8 cellular contexts compared by ENCODE assay signal in genomic region chr6:30672445-30673253, GRCh38. TPM values are rescaled to one million over a fixed set of nuclear protein-coding genes. Genes with fewer than 3 reads are reported as not detected.
A peak's percentile ranks its signal among the peaks of the same experiment; 100 is the strongest.
DNase-seq lines count a peak whose midpoint lies in the region; ATAC-seq, FAIRE-seq and TF ChIP-seq lines count a peak whose summit lies in the region.

Gene DHX16, minus strand, starts transcription at chr6:30673006. Its CDS starts 165 bp downstream, at chr6:30672841.

- no peak for FAIRE-seq in urothelium cell line (lab: Jason Lieb, UNC)

- DNase-seq in NCI-H1694 (lab: John Stamatoyannopoulos, UW) (peak; percentile 84), T-helper 2 cell (peak; percentile 65 to 94 (median 82)), right atrium auricular region (ENCODE audit: low spot score) (peak; percentile 97), psoas muscle (peak; percentile 97), urothelium cell line (ENCODE audit: low spot score) (peak; percentile 92)

- peak within 1 kb of the TSS; percentile 85 to 92 for H3K4me3 ChIP-seq in right atrium auricular region
- peak within 1 kb of the TSS; percentile 97 for H3K4me3 ChIP-seq in psoas muscle

- H3K4me1 ChIP-seq in right atrium auricular region (peaks cover 0 to 20% of the 10 kb centered on the region in 2 donors), psoas muscle (peaks cover 13% of the 10 kb centered on the region)

- peak; percentile 82 for ATAC-seq in HG02798 (IDR thresholded peaks at IDR 0.05; ENCODE audit: poor library complexity, unreplicated experiment)
- peak; percentile 88 to 94 (median 90) for ATAC-seq in psoas muscle

- H3K9me3 ChIP-seq in right atrium auricular region (no peaks in the 10 kb centered on the region), psoas muscle (no peaks in the 10 kb centered on the region)

- intact Hi-C loops in psoas muscle (cut with DNase I), result loop anchor here (5.0 kb wide), 3 partner anchors 35 to 190 kb away; partner anchors contain the start of gene ATAT1 (in 1 of the 2)

- H3K27ac ChIP-seq in angular gyrus (ENCODE audit: low read depth, low read length) (peak within 1 kb of the TSS; percentile 70), right atrium auricular region (peak within 1 kb of the TSS; percentile 78 to 79), psoas muscle (peak within 1 kb of the TSS; percentile 78)

- H3K36me3 ChIP-seq in right atrium auricular region, result peaks cover 43% of the 10 kb centered on the region
- peaks cover 7 to 53% of the 10 kb centered on the region in 2 donors for H3K36me3 ChIP-seq in psoas muscle (ENCODE audit: insufficient read depth in 1 of 2, low read depth in 1 of 2)

- no peaks in the 10 kb centered on the region for H3K27me3 ChIP-seq in right atrium auricular region
- H3K27me3 ChIP-seq in psoas muscle (ENCODE audit: insufficient read depth in 3 of 3, low read length in 2 of 3), result no peaks in the 10 kb centered on the region

- WGBS in psoas muscle, 3 donors, result 0 to 1% (median 0%) methylated on average over 57 of the region's 57 CpGs

- peak; percentile 83 for TF ChIP-seq CTCF in GM12872 (IDR thresholded peaks at IDR 0.05; ENCODE audit: insufficient read depth, low read depth, low read length)
- peak; percentile 82 to 91 for TF ChIP-seq CTCF in right atrium auricular region (IDR thresholded peaks at IDR 0.05)
- peak; percentile 85 for TF ChIP-seq CTCF in psoas muscle (IDR thresholded peaks at IDR 0.05)

RNA-seq across cellular contexts. Expression of gene DHX16, which starts in this region (rescaled TPM):
- total RNA-seq in right atrium auricular region (10 to 100 TPM; 13.7 to 23.6 TPM), psoas muscle (10 to 100 TPM; 26.6 to 45.4 (median 35.7) TPM)
- polyA plus RNA-seq in psoas muscle, result 10 to 100 TPM; 32.1 to 70.3 (median 42.7) TPM

Comparison
In these comparisons a context has a peak if more than half of its experiments do, and no peak if none do; other contexts are left out.
1. Peak in every context shown above with its lines: DNase-seq, ATAC-seq, H3K4me3 ChIP-seq and H3K27ac ChIP-seq.